14 cellular contexts compared by ENCODE assay signal in the genomic region with DNA sequence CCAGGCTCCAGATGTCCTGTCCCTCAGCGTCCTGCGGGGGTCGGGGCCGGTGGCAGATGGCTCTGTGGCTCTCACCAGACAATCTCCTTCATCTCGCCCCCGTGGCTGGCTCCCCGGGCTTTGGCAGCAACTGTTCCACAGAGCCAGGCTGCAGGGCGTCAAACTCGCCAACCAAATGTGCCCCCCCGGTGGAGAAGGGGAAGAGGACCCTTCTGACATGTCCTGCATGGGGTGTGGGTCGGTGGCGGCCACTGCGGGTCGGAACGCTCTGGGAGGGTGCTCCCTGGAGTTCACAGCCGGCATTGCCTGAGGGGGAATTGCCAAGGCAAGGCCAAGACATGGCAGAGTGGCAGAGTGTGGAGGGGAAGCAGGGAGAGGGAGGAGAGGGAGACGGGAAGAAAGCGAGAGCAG. TPM values are rescaled to one million over a fixed set of nuclear protein-coding genes. Genes with fewer than 3 reads are reported as not detected.
DNase-seq lines count a peak whose midpoint lies in the region; ATAC-seq and TF ChIP-seq lines count a peak whose summit lies in the region.
"Had no signal": no experiment of that assay in that cellular context is flagged by ENCODE, and none has a peak within 500 bp of the region (broad histone marks: within the 10 kb centered on the region; RNA-seq: fewer than 3 reads in every experiment).

No MANE protein-coding gene starts in this region.

- no peak overlapping the region for H3K27ac ChIP-seq in AG04450 (ENCODE audit: low read depth, low read length)

- no peak for ATAC-seq in GM19328 (IDR thresholded peaks at IDR 0.05; ENCODE audit: unreplicated experiment)
- ATAC-seq: HCT116 had no signal

- H3K27me3 Mint-ChIP-seq in HFFc6 (ENCODE audit: insufficient read depth), result peaks cover 7% of the 10 kb centered on the region
- H3K27me3 Mint-ChIP-seq: CD8-positive, alpha-beta memory T cell; memory B cell had no signal

- no peaks in the 10 kb centered on the region for H3K9me3 Mint-ChIP-seq in HFFc6

- H3K4me1 Mint-ChIP-seq in HFFc6 (ENCODE audit: low read depth), result peaks cover 15% of the 10 kb centered on the region

- in situ Hi-C loops in astrocyte of the cerebellum (cut with HindIII; ENCODE audit: low sequenced_read_pairs), result loop anchor here (10.0 kb wide), 1 partner anchor 55 kb away; no protein-coding TSS in a partner anchor

- H3K4me3 ChIP-seq in AG04450 (ENCODE audit: low read depth, low read length) (no peak overlapping the region), astrocyte of the cerebellum (ENCODE audit: low read depth, low read length) (no peak overlapping the region)

- H3K9me3 ChIP-seq in AG04450 (ENCODE audit: control insufficient read depth, insufficient read depth, low read length), result no peaks in the 10 kb centered on the region; the same call in 1 of the 2 replicates

- TF ChIP-seq CTCF in AG04450 (IDR thresholded peaks at IDR 0.05; ENCODE audit: low read depth, low read length), result 0 out of 2 replicates have a peak, but pooled peaks have one; percentile 6
- TF ChIP-seq CTCF in HFFc6 (IDR thresholded peaks at IDR 0.05), result peak; percentile 32
- peak; percentile 19 for TF ChIP-seq CTCF in astrocyte of the cerebellum (IDR thresholded peaks at IDR 0.05; ENCODE audit: low read depth, low read length, missing control alignments)

- POLR2A ChIA-PET in AG04450 (lab: Yijun Ruan, JAX), result no interaction called here

- no peak overlapping the region for H3K4me3 Mint-ChIP-seq in HFFc6
- H3K4me3 Mint-ChIP-seq: CD8-positive, alpha-beta memory T cell; memory B cell had no signal

- CTCF ChIA-PET in AG04450 (lab: Charles Lee), result no interaction called here

- H3K27me3 ChIP-seq in AG04450 (ENCODE audit: control insufficient read depth, insufficient read depth, low read length), result no peaks in the 10 kb centered on the region

- DNase-seq in AG04450 (ENCODE audit: low read depth, low spot score) (no peak), HFFc6 (no peak), astrocyte of the cerebellum (ENCODE audit: low read depth) (no peak), myocyte (ENCODE audit: low read depth) (peak; percentile 39), medulla oblongata (ENCODE audit: extremely low spot score) (no peak), putamen (ENCODE audit: low spot score) (no peak)
- DNase-seq in central memory CD4-positive, alpha-beta T cell, result no peak
- DNase-seq: CD8-positive, alpha-beta memory T cell; foreskin fibroblast; MM.1S; NK-92 treated with Interleukin-12 subunit alpha and Interleukin-12 subunit beta, amount 100 ng/mL, for 24 hours had no signal

- H3K36me3 Mint-ChIP-seq in HFFc6 (ENCODE audit: low read depth), result no peaks in the 10 kb centered on the region

- no peak overlapping the region for H3K27ac Mint-ChIP-seq in HFFc6

RNA-seq across cellular contexts. Expression of gene BDH1, which starts 36.0 kb away (rescaled TPM):
- 6.1 and 6.6 TPM in 2 replicates for polyA plus RNA-seq in AG04450 (2011; rRNA removed)
- 3.2 and 7.3 TPM in 2 replicates for polyA minus RNA-seq in AG04450 (2011; rRNA and poly(A)+ RNA removed)
- 1 to 10 TPM in 5 of 6 experiments, under 1 TPM in 1; 0.87 to 1.5 (median 1.2) TPM for total RNA-seq in HFFc6 (2021; fragmentation: NEBNext Ultra II Directional; extraction: Animal tissue kit (Norgen Biotek cat#: 25700))
- total RNA-seq in myocyte, result 0.26 and 0.67 TPM in 2 replicates
- polyA plus RNA-seq in myocyte (2012), result 0.78 TPM
